In the genomic region with DNA sequence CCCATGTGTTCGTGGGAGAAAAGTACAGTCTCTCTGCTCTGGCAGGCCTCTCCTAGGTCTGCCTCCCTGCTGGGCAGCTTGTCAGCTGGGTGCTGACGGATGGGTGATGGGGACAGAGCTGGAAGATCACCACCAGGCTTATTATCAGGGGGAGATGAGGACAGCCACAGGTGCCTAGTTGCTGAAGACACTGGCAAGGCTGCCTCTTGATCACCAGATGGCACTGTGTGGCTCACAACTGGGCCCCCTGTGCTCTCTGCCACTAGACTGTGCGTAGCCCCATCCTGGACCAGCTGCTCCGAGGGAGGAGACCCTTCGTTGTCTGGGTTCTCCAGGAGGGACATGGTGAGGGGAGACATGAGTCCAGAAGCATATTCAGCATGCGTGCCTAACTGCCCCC, we compare ENCODE assay signal across 10 cellular contexts.
DNase-seq lines count a peak whose midpoint lies in the region; ATAC-seq and TF ChIP-seq lines count a peak whose summit lies in the region.
"Had no signal": no experiment of that assay in that cellular context is flagged by ENCODE, and none has a peak within 500 bp of the region (broad histone marks: within the 10 kb centered on the region; RNA-seq: fewer than 3 reads in every experiment).

No MANE protein-coding gene starts in this region.

- H2BK12ac ChIP-seq in mesenchymal stem cell (ENCODE audit: low read length in 2 of 2), result no peak overlapping the region

- peak overlapping the region in 4 of 5 experiments; percentile 21 to 95 (median 52) for H3K27ac Mint-ChIP-seq in brain

- H3K4me3 ChIP-seq in Jurkat, Clone E6-1 (ENCODE audit: low read length), result no peak overlapping the region
- H3K4me3 ChIP-seq in mesenchymal stem cell (ENCODE audit: insufficient read depth in 1 of 2, low read depth in 1 of 2, low read length in 2 of 2), result no peak overlapping the region

- no peak overlapping the region for H2AK5ac ChIP-seq in mesenchymal stem cell (ENCODE audit: low read length, severe bottlenecking)

- H3K36me3 ChIP-seq in mesenchymal stem cell (ENCODE audit: control insufficient read depth in 1 of 2, insufficient read depth in 2 of 2, low read depth in 1 of 2, low read length in 2 of 2), result peaks cover 29 to 44% of the 10 kb centered on the region in 2 experiments

- H3K4ac ChIP-seq in mesenchymal stem cell (ENCODE audit: low read depth in 1 of 2, low read length in 2 of 2), result no peak overlapping the region

- no peaks in the 10 kb centered on the region for H3K9me3 ChIP-seq in mesenchymal stem cell (ENCODE audit: control insufficient read depth, low read length)

- H3K4me1 Mint-ChIP-seq in brain, result peaks cover 23% of the 10 kb centered on the region

- no peak for ATAC-seq in HG02938 (IDR thresholded peaks at IDR 0.05; ENCODE audit: unreplicated experiment)

- WGBS in mesenchymal stem cell, result 95% methylated on average over 6 of the region's 6 CpGs

- no peak overlapping the region for H3K14ac ChIP-seq in mesenchymal stem cell (ENCODE audit: low read length in 2 of 2)

- H3K18ac ChIP-seq in mesenchymal stem cell (ENCODE audit: low read depth in 1 of 2, low read length in 2 of 2), result no peak overlapping the region

- H3K9ac ChIP-seq in mesenchymal stem cell (ENCODE audit: low read length), result peak overlapping the region; percentile 80

- no peaks in the 10 kb centered on the region for H3K9me3 Mint-ChIP-seq in brain

- H4K8ac ChIP-seq in mesenchymal stem cell (ENCODE audit: low read length), result no peak overlapping the region

- no peaks in the 10 kb centered on the region for H3K27me3 Mint-ChIP-seq in brain

- H2AFZ ChIP-seq in mesenchymal stem cell (ENCODE audit: low read depth, low read length), result no peak overlapping the region

- H3K4me1 ChIP-seq in mesenchymal stem cell (ENCODE audit: control insufficient read depth, insufficient read depth, low read depth, low read length), result peaks cover 27% of the 10 kb centered on the region

- no peaks in the 10 kb centered on the region for H3K27me3 ChIP-seq in mesenchymal stem cell (ENCODE audit: control insufficient read depth in 1 of 2, insufficient read depth in 1 of 2, low read length in 2 of 2)

- peaks cover 9% of the 10 kb centered on the region for H3K79me1 ChIP-seq in mesenchymal stem cell (replicated peaks; ENCODE audit: low read length, poor library complexity, severe bottlenecking)

- no peak overlapping the region for H2BK120ac ChIP-seq in mesenchymal stem cell (ENCODE audit: low read depth, low read length)

- H4K91ac ChIP-seq in mesenchymal stem cell (ENCODE audit: low read length), result no peak overlapping the region

- peak; percentile 34 for DNase-seq in COLO668 (lab: John Stamatoyannopoulos, UW; ENCODE audit: unreplicated experiment)
- peak; percentile 28 for DNase-seq in Jurkat, Clone E6-1 (ENCODE audit: low read depth, low spot score)
- no peak for DNase-seq in mesenchymal stem cell
- DNase-seq in stimulated activated CD4-positive, alpha-beta T cell treated with anti-CD3 and anti-CD28 coated beads, Interleukin-15, amount 100 ng/mL, for 24 hours, result no peak
- DNase-seq in ecto neural progenitor cell (ENCODE audit: low spot score), result no peak
- DNase-seq in NCI-H1092 (lab: John Stamatoyannopoulos, UW), result no peak
- DNase-seq: activated CD4-positive, CD25-positive, alpha-beta regulatory T cell treated with anti-CD3 and anti-CD28 coated beads, Interleukin-2, amount 50 U/mL, for 72 hours; NCI-H146 had no signal

- TF ChIP-seq CTCF in brain (conservative IDR thresholded peaks at IDR 0.05), result peak; percentile 22 to 39

- no peak overlapping the region for H3K23ac ChIP-seq in mesenchymal stem cell (ENCODE audit: low read length in 2 of 2)

- peaks cover 4% of the 10 kb centered on the region for H3K36me3 Mint-ChIP-seq in brain

- H3K4me3 Mint-ChIP-seq in brain, result no peak overlapping the region

- H2BK5ac ChIP-seq in mesenchymal stem cell (ENCODE audit: low read depth, low read length, poor library complexity, severe bottlenecking), result no peak overlapping the region

- no peak overlapping the region for H2BK15ac ChIP-seq in mesenchymal stem cell (ENCODE audit: low read depth, poor library complexity, severe bottlenecking)

- H3K27ac ChIP-seq in mesenchymal stem cell (ENCODE audit: low read length, poor library complexity, severe bottlenecking), result no peak overlapping the region

- no peak overlapping the region for H3K4me2 ChIP-seq in mesenchymal stem cell (ENCODE audit: low read length, poor library complexity, severe bottlenecking)

Comparison
In these comparisons a context has a peak if more than half of its experiments do, and no peak if none do; other contexts are left out.
1. DNase-seq: peak in COLO668 (single experiment) and Jurkat, Clone E6-1 (single experiment); none in mesenchymal stem cell (single experiment), stimulated activated CD4-positive, alpha-beta T cell treated with anti-CD3 and anti-CD28 coated beads, Interleukin-15, amount 100 ng/mL, for 24 hours (single experiment), ecto neural progenitor cell (single experiment) and NCI-H1092 (single experiment).